ENCODE assay signal across 8 cellular contexts in genomic region chr3:119498188-119498987, GRCh38. TPM values are rescaled to one million over a fixed set of nuclear protein-coding genes. Genes with fewer than 3 reads are reported as not detected.
A peak's percentile ranks its signal among the peaks of the same experiment; 100 is the strongest.
DNase-seq lines count a peak whose midpoint lies in the region; ATAC-seq and TF ChIP-seq lines count a peak whose summit lies in the region.

A gene with protein sequence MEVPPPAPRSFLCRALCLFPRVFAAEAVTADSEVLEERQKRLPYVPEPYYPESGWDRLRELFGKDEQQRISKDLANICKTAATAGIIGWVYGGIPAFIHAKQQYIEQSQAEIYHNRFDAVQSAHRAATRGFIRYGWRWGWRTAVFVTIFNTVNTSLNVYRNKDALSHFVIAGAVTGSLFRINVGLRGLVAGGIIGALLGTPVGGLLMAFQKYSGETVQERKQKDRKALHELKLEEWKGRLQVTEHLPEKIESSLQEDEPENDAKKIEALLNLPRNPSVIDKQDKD (plus strand): TSS chr3:119498547. CDS start chr3:119498734, 187 bp downstream.

- H3K27me3 Mint-ChIP-seq in natural killer cell treated with Interleukin-12 subunit alpha and Interleukin-12 subunit beta and Interleukin-15 and Interleukin-18, amount 100 ng/mL, for 72 hours = no peaks in the 10 kb centered on the region

- peak; percentile 100 for ATAC-seq in natural killer cell treated with Interleukin-12 subunit alpha and Interleukin-12 subunit beta and Interleukin-15 and Interleukin-18, amount 100 ng/mL, for 72 hours
- ATAC-seq in stimulated activated naive CD8-positive, alpha-beta T cell treated with anti-CD3 and anti-CD28 coated beads, Interleukin-15, Interleukin-2, amounts not matched to agents 100 U/mL and 50 U/mL, for 24 hours = peak; percentile 100

- peak within 1 kb of the TSS; percentile 98 to 99 for H3K27ac Mint-ChIP-seq in natural killer cell treated with Interleukin-12 subunit alpha and Interleukin-12 subunit beta and Interleukin-15 and Interleukin-18, amount 100 ng/mL, for 72 hours

- peak within 1 kb of the TSS; percentile 99 for H3K4me3 Mint-ChIP-seq in natural killer cell treated with Interleukin-12 subunit alpha and Interleukin-12 subunit beta and Interleukin-15 and Interleukin-18, amount 100 ng/mL, for 72 hours

- no peaks in the 10 kb centered on the region for H3K36me3 Mint-ChIP-seq in natural killer cell treated with Interleukin-12 subunit alpha and Interleukin-12 subunit beta and Interleukin-15 and Interleukin-18, amount 100 ng/mL, for 72 hours

- H3K4me3 ChIP-seq in H7 (ENCODE audit: insufficient read depth, low read depth, low read length) (peak within 1 kb of the TSS; percentile 93), fibroblast of pulmonary artery (replicated peaks; ENCODE audit: low read depth, low read length) (peak within 1 kb of the TSS; percentile 80)

- H3K9me3 Mint-ChIP-seq in natural killer cell treated with Interleukin-12 subunit alpha and Interleukin-12 subunit beta and Interleukin-15 and Interleukin-18, amount 100 ng/mL, for 72 hours = no peaks in the 10 kb centered on the region

- H3K36me3 ChIP-seq in H7 (replicated peaks; ENCODE audit: control insufficient read depth, insufficient read depth, low read length) = peaks cover 5% of the 10 kb centered on the region

- DNase-seq in ELF-1 (ENCODE audit: low read depth, low spot score) (peak; percentile 99), H7 (peak; percentile 94), M059J (ENCODE audit: low read depth) (peak; percentile 99), SHP77 (lab: John Stamatoyannopoulos, UW) (peak; percentile 94 to 98), fibroblast of pulmonary artery (ENCODE audit: low read depth) (peak; percentile 96)
- peak; percentile 98 for DNase-seq in activated effector memory CD4-positive, alpha-beta T cell treated with Interleukin-2 at 50 U/mL for 16 hours
- DNase-seq in natural killer cell treated with Interleukin-12 subunit alpha and Interleukin-12 subunit beta and Interleukin-15 and Interleukin-18, amount 100 ng/mL, for 72 hours (ENCODE audit: low spot score) = peak; percentile 98
- peak; percentile 98 for DNase-seq in stimulated activated naive CD8-positive, alpha-beta T cell treated with anti-CD3 and anti-CD28 coated beads, Interleukin-15, Interleukin-2, amounts not matched to agents 100 U/mL and 50 U/mL, for 24 hours

- no peak for TF ChIP-seq CTCF in fibroblast of pulmonary artery (IDR thresholded peaks at IDR 0.05; ENCODE audit: low read length, missing control alignments)

- no peaks in the 10 kb centered on the region for H3K27me3 ChIP-seq in H7 (ENCODE audit: control insufficient read depth, insufficient read depth, low read length)

- H3K4me1 Mint-ChIP-seq in natural killer cell treated with Interleukin-12 subunit alpha and Interleukin-12 subunit beta and Interleukin-15 and Interleukin-18, amount 100 ng/mL, for 72 hours (ENCODE audit: low read depth in 2 of 2) = peaks cover 17 to 40% of the 10 kb centered on the region in 2 donors

RNA-seq across cellular contexts. Expression of the gene that starts here (rescaled TPM):
- 84.0 and 89.1 TPM in 2 replicates for total RNA-seq in H7 (2014; rRNA removed; shearing (Covaris generic))
- 94.8 and 141 TPM in 2 replicates for total RNA-seq in M059J (2014; rRNA removed; shearing (Covaris generic))
- total RNA-seq in natural killer cell treated with Interleukin-12 subunit alpha and Interleukin-12 subunit beta and Interleukin-15 and Interleukin-18, amount 100 ng/mL, for 72 hours = 10 to 100 TPM; 91.0 to 94.0 TPM

Comparison
In these comparisons a context has a peak if more than half of its experiments do, and no peak if none do; other contexts are left out.
1. Peak in every context shown above with its lines: DNase-seq, ATAC-seq and H3K4me3 ChIP-seq.